ENCODE assay signal across 2 cellular contexts in genomic region chr7:78768859-78769258, GRCh38.
A peak's percentile ranks its signal among the peaks of the same experiment; 100 is the strongest.
TF ChIP-seq lines count a peak whose summit lies in the region.

No MANE protein-coding gene starts in this region.

TF ChIP-seq in IMR-90, 13 proteins besides CTCF, POLR2A, EP300 and RAD21:
- no peak for TF ChIP-seq BHLHE40 (IDR thresholded peaks at IDR 0.05; ENCODE audit: low read depth, low read length)

TF ChIP-seq in H1, 55 proteins besides CTCF, POLR2A, EP300 and RAD21:
- no peak for TF ChIP-seq TAF1 (IDR thresholded peaks at IDR 0.05; ENCODE audit: low read depth, low read length)
- no peak for TF ChIP-seq PHF8 (conservative IDR thresholded peaks at IDR 0.05; ENCODE audit: low read depth, low read length)
- TF ChIP-seq SIN3A (conservative IDR thresholded peaks at IDR 0.05 in 1 of 2, IDR thresholded peaks at IDR 0.05 in 1 of 2; ENCODE audit: low read depth in 1 of 2, low read length in 2 of 2), result no peak
- TF ChIP-seq BACH1 (IDR thresholded peaks at IDR 0.05; ENCODE audit: low read length), result no peak
- peak; percentile 23 for TF ChIP-seq ASH2L (IDR thresholded peaks at IDR 0.05; ENCODE audit: low read length)
